ENCODE assay signal across 16 cellular contexts in the genomic region with DNA sequence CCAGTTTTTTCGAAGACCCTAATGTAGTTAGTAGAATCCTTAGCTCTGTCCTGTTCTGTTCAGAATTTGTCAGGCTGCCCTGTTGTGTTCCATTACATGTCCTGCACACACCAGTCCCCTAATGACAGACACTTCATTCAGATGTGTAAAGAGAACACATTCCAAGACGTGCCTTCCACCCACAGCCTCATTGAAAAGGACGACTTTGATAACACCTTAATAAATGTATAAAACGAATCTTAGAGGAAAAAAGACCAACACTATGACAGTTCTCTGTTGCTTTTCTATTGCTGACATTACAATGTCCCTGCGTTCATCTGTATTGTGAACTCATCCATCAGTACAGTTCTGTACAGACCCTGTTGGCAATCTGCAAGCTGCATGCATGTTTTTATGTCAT. TPM values are rescaled to one million over a fixed set of nuclear protein-coding genes. Genes with fewer than 3 reads are reported as not detected.
"Had no signal": no experiment of that assay in that cellular context is flagged by ENCODE, and none has a peak within 500 bp of the region (broad histone marks: within the 10 kb centered on the region; RNA-seq: fewer than 3 reads in every experiment).

No MANE protein-coding gene starts in this region.

- H3K36me3 ChIP-seq: ascending aorta, esophagus squamous epithelium, right atrium auricular region had no signal

- H3K4me3 Mint-ChIP-seq: activated naive CD8-positive, alpha-beta T cell treated with anti-CD3 and anti-CD28 coated beads, Interleukin-2, amount 50 U/mL, for 24 hours; activated T-helper 1 cell treated with anti-CD3 and anti-CD28 coated beads, Interleukin-12 subunit alpha, Interleukin-12 subunit beta, Interleukin-2, Interleukin-4 antibody, amounts not matched to agents 30 ng/mL and 10 ng/mL and 1 ng/mL, durations not matched to agents 14 hours and 24 hours and 36 hours; stimulated activated naive B cell treated with anti-CD40 and anti-IgM and Interleukin-4, amounts not matched to agents 10 μg/mL and 1 μg/mL and 100 μg/mL, for 72 hours had no signal

- H3K4me1 Mint-ChIP-seq: activated naive CD8-positive, alpha-beta T cell treated with anti-CD3 and anti-CD28 coated beads, Interleukin-2, amount 50 U/mL, for 24 hours had no signal

- H3K9me3 ChIP-seq: ascending aorta, esophagus squamous epithelium, right atrium auricular region had no signal

- H3K27me3 ChIP-seq: ascending aorta had no signal

- H3K4me3 ChIP-seq: ascending aorta, esophagus squamous epithelium, right atrium auricular region had no signal

- H3K36me3 Mint-ChIP-seq: stimulated activated naive B cell treated with anti-CD40 and anti-IgM and Interleukin-4, amounts not matched to agents 10 μg/mL and 1 μg/mL and 100 μg/mL, for 72 hours had no signal

- H3K27ac Mint-ChIP-seq: activated naive CD8-positive, alpha-beta T cell treated with anti-CD3 and anti-CD28 coated beads, Interleukin-2, amount 50 U/mL, for 24 hours; activated T-helper 1 cell treated with anti-CD3 and anti-CD28 coated beads, Interleukin-12 subunit alpha, Interleukin-12 subunit beta, Interleukin-2, Interleukin-4 antibody, amounts not matched to agents 30 ng/mL and 10 ng/mL and 1 ng/mL, durations not matched to agents 14 hours and 24 hours and 36 hours; stimulated activated naive B cell treated with anti-CD40 and anti-IgM and Interleukin-4, amounts not matched to agents 10 μg/mL and 1 μg/mL and 100 μg/mL, for 72 hours had no signal

- DNase-seq: activated CD4-positive, alpha-beta T cell treated with anti-CD3 and anti-CD28 coated beads, Interleukin-2, amount 50 U/mL, for 1 hour; activated CD8-positive, alpha-beta memory T cell treated with anti-CD3 and anti-CD28 coated beads for 24 hours; activated naive CD4-positive, alpha-beta T cell treated with Interleukin-2 at 50 U/mL for 16 hours; activated naive CD8-positive, alpha-beta T cell treated with anti-CD3 and anti-CD28 coated beads, Interleukin-2, amount 50 U/mL, for 24 hours; esophagus squamous epithelium; kidney glomerular epithelial cell; stimulated activated CD4-positive, alpha-beta T cell treated with anti-CD3 and anti-CD28 coated beads, Interleukin-2, amount 100 ng/mL, for 48 hours; stimulated activated naive B cell treated with anti-CD40 and anti-IgM and Interleukin-4, amounts not matched to agents 10 μg/mL and 1 μg/mL and 100 μg/mL, for 72 hours; trophoblast cell had no signal

- H3K9me3 Mint-ChIP-seq: activated naive CD8-positive, alpha-beta T cell treated with anti-CD3 and anti-CD28 coated beads, Interleukin-2, amount 50 U/mL, for 24 hours; activated T-helper 1 cell treated with anti-CD3 and anti-CD28 coated beads, Interleukin-12 subunit alpha, Interleukin-12 subunit beta, Interleukin-2, Interleukin-4 antibody, amounts not matched to agents 30 ng/mL and 10 ng/mL and 1 ng/mL, durations not matched to agents 14 hours and 24 hours and 36 hours; stimulated activated naive B cell treated with anti-CD40 and anti-IgM and Interleukin-4, amounts not matched to agents 10 μg/mL and 1 μg/mL and 100 μg/mL, for 72 hours had no signal

- H3K27ac ChIP-seq: ascending aorta, esophagus squamous epithelium, right atrium auricular region had no signal

- ATAC-seq: activated naive CD8-positive, alpha-beta T cell treated with anti-CD3 and anti-CD28 coated beads, Interleukin-2, amount 50 U/mL, for 24 hours; stimulated activated naive B cell treated with anti-CD40 and anti-IgM and Interleukin-4, amounts not matched to agents 10 μg/mL and 1 μg/mL and 100 μg/mL, for 72 hours had no signal

RNA-seq across cellular contexts. Expression of gene LRRTM3, which starts 3.5 kb away (rescaled TPM):
- total RNA-seq: activated T-helper 1 cell treated with anti-CD3 and anti-CD28 coated beads, Interleukin-12 subunit alpha, Interleukin-12 subunit beta, Interleukin-2, Interleukin-4 antibody, amounts not matched to agents 30 ng/mL and 10 ng/mL and 1 ng/mL, durations not matched to agents 14 hours and 24 hours and 36 hours; ascending aorta; bronchial epithelial cell; fibroblast of villous mesenchyme; liver; posterior vena cava; right atrium auricular region had no signal
